Comparison of ENCODE assay signal across 14 cellular contexts in the genomic region with DNA sequence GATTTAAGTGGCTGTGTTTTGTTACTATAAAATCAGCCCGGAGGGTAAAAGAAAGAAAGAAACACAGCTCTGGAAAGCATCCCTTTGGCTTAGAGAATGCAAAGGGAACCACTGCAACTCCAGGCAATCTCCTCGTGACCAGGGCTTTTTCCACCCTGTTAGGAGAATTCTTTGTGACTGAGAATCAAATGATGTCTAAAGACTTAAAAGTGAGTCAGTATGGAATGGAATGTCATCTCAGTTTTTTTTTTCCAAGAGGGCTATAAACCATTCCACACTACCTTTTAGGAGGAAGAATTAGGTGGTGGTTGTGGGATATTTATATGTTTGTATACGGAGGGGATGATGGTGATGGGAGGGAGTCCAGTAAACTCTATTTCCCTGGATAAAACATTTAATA.
DNase-seq lines count a peak whose midpoint lies in the region; ATAC-seq and TF ChIP-seq lines count a peak whose summit lies in the region.
"Had no signal": no experiment of that assay in that cellular context is flagged by ENCODE, and none has a peak within 500 bp of the region (broad histone marks: within the 10 kb centered on the region; RNA-seq: fewer than 3 reads in every experiment).

No MANE protein-coding gene starts in this region.

- no peak overlapping the region for H3K4me3 ChIP-seq in gastroesophageal sphincter
- peak overlapping the region; percentile 46 for H3K4me3 ChIP-seq in skeletal muscle satellite cell (ENCODE audit: low read length)

- no peak for TF ChIP-seq CTCF in gastroesophageal sphincter (IDR thresholded peaks at IDR 0.05)

- ATAC-seq in gastroesophageal sphincter: peak; percentile 71
- ATAC-seq: activated CD8-positive, alpha-beta memory T cell treated with anti-CD3 and anti-CD28 coated beads, Interleukin-2, amount 10 ng/mL, durations not matched to agents 7 days and 5 days; natural killer cell had no signal

- WGBS in gastroesophageal sphincter (ENCODE audit: low coverage in 1 of 2), 2 donors: 33 to 44% methylated on average over 1 to 3 of the region's 3 CpGs

- DNase-seq in GM04503 (ENCODE audit: low read depth) (peak; percentile 93), amniotic epithelial cell (ENCODE audit: low read depth) (peak; percentile 84), G401 (ENCODE audit: low spot score) (no peak), posterior cingulate gyrus (no peak), NCI-H2196 treated with DMSO at 0.1 percent for 48 hours (lab: John Stamatoyannopoulos, UW; ENCODE audit: unreplicated experiment) (no peak)
- DNase-seq in activated CD4-positive, alpha-beta T cell treated with anti-CD3 and anti-CD28 coated beads, Interleukin-2, amount 50 U/mL, for 48 hours: no peak
- DNase-seq: activated CD8-positive, alpha-beta memory T cell treated with anti-CD3 and anti-CD28 coated beads, Interleukin-2, amount 10 ng/mL, durations not matched to agents 7 days and 5 days; activated naive CD8-positive, alpha-beta T cell treated with anti-CD3 and anti-CD28 coated beads, Interleukin-2, amount 10 ng/mL, durations not matched to agents 7 days and 5 days; GOT3; natural killer cell; stimulated activated CD4-positive, alpha-beta T cell treated with anti-CD3 and anti-CD28 coated beads, Interleukin-15, amount 100 ng/mL, for 24 hours had no signal

- H3K9me3 ChIP-seq in gastroesophageal sphincter: no peaks in the 10 kb centered on the region
- H3K9me3 ChIP-seq in skeletal muscle satellite cell (replicated peaks; ENCODE audit: low read length): no peaks in the 10 kb centered on the region

- peak overlapping the region in 2 of 4 donors; percentile 59 to 60 for H3K27ac ChIP-seq in gastroesophageal sphincter
- H3K27ac ChIP-seq: KMS-11 had no signal

- intact Hi-C loops in posterior cingulate gyrus (cut with DNase I): no loop called here

- H3K9ac ChIP-seq in skeletal muscle satellite cell (ENCODE audit: low read depth, low read length): peak overlapping the region; percentile 69
- H3K9ac ChIP-seq: KMS-11 had no signal

- in situ Hi-C loops in G401 (cut with HindIII; ENCODE audit: low sequenced_read_pairs): no loop called here

- no peaks in the 10 kb centered on the region for H3K27me3 ChIP-seq in gastroesophageal sphincter
- no peaks in the 10 kb centered on the region for H3K27me3 ChIP-seq in skeletal muscle satellite cell (ENCODE audit: control insufficient read depth, insufficient read depth, low read length)

- peak overlapping the region; percentile 58 for H3K4me2 ChIP-seq in skeletal muscle satellite cell (ENCODE audit: low read length)
- H3K4me2 ChIP-seq: KMS-11 had no signal

- TF ChIP-seq EP300 in gastroesophageal sphincter (IDR thresholded peaks at IDR 0.05): no peak

- H3K4me1 ChIP-seq in gastroesophageal sphincter: peaks cover 0 to 15% (median 3%) of the 10 kb centered on the region in 3 donors
- peaks cover 26% of the 10 kb centered on the region for H3K4me1 ChIP-seq in skeletal muscle satellite cell (ENCODE audit: control insufficient read depth, insufficient read depth, low read length)

- no peak for TF ChIP-seq POLR2A in gastroesophageal sphincter (IDR thresholded peaks at IDR 0.05)

- H3K36me3 ChIP-seq in gastroesophageal sphincter (no peaks in the 10 kb centered on the region), skeletal muscle satellite cell (ENCODE audit: insufficient read depth, low read length) (no peaks in the 10 kb centered on the region)

Comparison
In these comparisons a context has a peak if more than half of its experiments do, and no peak if none do; other contexts are left out.
1. DNase-seq: peak in GM04503 (single experiment) and amniotic epithelial cell (single experiment); none in G401 (single experiment), activated CD4-positive, alpha-beta T cell treated with anti-CD3 and anti-CD28 coated beads, Interleukin-2, amount 50 U/mL, for 48 hours (0 of 2), posterior cingulate gyrus (0 of 10) and NCI-H2196 treated with DMSO at 0.1 percent for 48 hours (single experiment).